ENCODE assay signal across 8 cellular contexts in the genomic region with DNA sequence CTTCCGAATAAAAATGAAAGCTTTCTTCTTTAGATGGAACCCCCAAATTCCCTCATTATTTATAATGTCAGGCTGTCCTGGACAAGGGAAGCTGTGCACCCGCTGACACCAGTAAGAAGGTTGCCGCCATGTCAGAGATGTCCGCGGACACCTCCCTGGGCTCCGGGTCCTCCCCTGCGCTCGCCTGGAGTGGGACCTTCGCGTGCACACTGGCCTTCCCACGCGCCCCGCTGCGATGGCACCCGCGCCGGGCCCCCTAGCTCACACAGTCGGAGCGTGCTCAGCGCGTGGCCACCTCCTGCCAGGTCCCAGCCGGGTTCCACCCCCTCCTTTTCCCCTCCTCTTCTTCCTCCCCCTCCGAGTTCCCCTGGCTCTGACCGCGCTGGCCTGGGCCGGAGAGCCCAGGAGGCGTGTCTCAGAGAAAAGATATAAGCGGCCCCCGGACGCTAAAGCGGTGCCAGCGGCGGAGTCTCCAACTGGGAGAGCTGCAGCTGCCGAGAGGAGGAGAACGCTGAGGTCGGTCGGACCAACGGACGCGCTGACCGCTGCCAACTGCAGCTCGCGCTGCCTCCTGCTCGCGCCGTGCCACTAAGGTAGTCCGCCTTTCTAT. TPM values are rescaled to one million over a fixed set of nuclear protein-coding genes. Genes with fewer than 3 reads are reported as not detected.
DNase-seq lines count a peak whose midpoint lies in the region; ATAC-seq and TF ChIP-seq lines count a peak whose summit lies in the region.

A gene with protein sequence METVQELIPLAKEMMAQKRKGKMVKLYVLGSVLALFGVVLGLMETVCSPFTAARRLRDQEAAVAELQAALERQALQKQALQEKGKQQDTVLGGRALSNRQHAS (plus strand): TSS at position 456 of the 610 bp plus-strand sequence. CDS start 273 bp downstream, outside the sequence.

- TF ChIP-seq POLR2A in stomach (IDR thresholded peaks at IDR 0.05), result no peak

- peak within 1 kb of the TSS; percentile 69 for H3K4me3 Mint-ChIP-seq in activated CD8-positive, alpha-beta T cell treated with anti-CD3 and anti-CD28 coated beads for 36 hours

- H3K9me3 Mint-ChIP-seq in activated CD8-positive, alpha-beta T cell treated with anti-CD3 and anti-CD28 coated beads for 36 hours, result no peaks in the 10 kb centered on the region

- H3K36me3 ChIP-seq in MG63 (no peaks in the 10 kb centered on the region), mesodermal cell (ENCODE audit: control insufficient read depth, insufficient read depth, low read length) (no peaks in the 10 kb centered on the region), stomach (no peaks in the 10 kb centered on the region)

- TF ChIP-seq EP300 in stomach (IDR thresholded peaks at IDR 0.05), result no peak

- H3K4me3 ChIP-seq in MG63, result peak within 1 kb of the TSS; percentile 20; the same call in 1 of the 2 replicates
- H3K4me3 ChIP-seq in epithelial cell of esophagus (ENCODE audit: low read length), result peak within 1 kb of the TSS; percentile 41
- H3K4me3 ChIP-seq in mesodermal cell (ENCODE audit: extremely low read depth, insufficient read depth, low read length, poor library complexity, severe bottlenecking), result peak within 1 kb of the TSS; percentile 37
- H3K4me3 ChIP-seq in stomach, result peak within 1 kb of the TSS; percentile 49 to 74 (median 57)

- H3K36me3 Mint-ChIP-seq in activated CD8-positive, alpha-beta T cell treated with anti-CD3 and anti-CD28 coated beads for 36 hours (ENCODE audit: low read depth), result peaks cover 2% of the 10 kb centered on the region

- CTCF ChIA-PET in activated CD8-positive, alpha-beta T cell treated with anti-CD3 and anti-CD28 coated beads for 36 hours (lab: Charles Lee), result interaction anchor here (1.4 to 2.3 kb wide), 3 partner anchors 8 to 73 kb away, joined by 3 to 8 read pairs (median 5); no protein-coding TSS in a partner anchor

- peaks cover 37% of the 10 kb centered on the region for H3K4me1 Mint-ChIP-seq in activated CD8-positive, alpha-beta T cell treated with anti-CD3 and anti-CD28 coated beads for 36 hours (ENCODE audit: low read depth)

- peaks cover 28% of the 10 kb centered on the region for H3K27me3 ChIP-seq in MG63
- H3K27me3 ChIP-seq in stomach, result peaks cover 0 to 7% (median 0%) of the 10 kb centered on the region in 3 donors

- peak within 1 kb of the TSS; percentile 37 for H3K27ac Mint-ChIP-seq in activated CD8-positive, alpha-beta T cell treated with anti-CD3 and anti-CD28 coated beads for 36 hours

- peaks cover 53% of the 10 kb centered on the region for H3K27me3 Mint-ChIP-seq in activated CD8-positive, alpha-beta T cell treated with anti-CD3 and anti-CD28 coated beads for 36 hours

- H3K4me1 ChIP-seq in mesodermal cell (ENCODE audit: control insufficient read depth, insufficient read depth, low read length, poor library complexity, severe bottlenecking), result peaks cover 2% of the 10 kb centered on the region
- H3K4me1 ChIP-seq in stomach, result peaks cover 22 to 41% (median 33%) of the 10 kb centered on the region in 4 donors

- H3K9me3 ChIP-seq in MG63 (peaks cover 8% of the 10 kb centered on the region; the same call in 1 of the 2 replicates), mesodermal cell (ENCODE audit: control insufficient read depth, low read length) (no peaks in the 10 kb centered on the region), stomach (no peaks in the 10 kb centered on the region)

- TF ChIP-seq CTCF in activated CD8-positive, alpha-beta T cell treated with anti-CD3 and anti-CD28 coated beads for 36 hours (IDR thresholded peaks at IDR 0.05), result no peak
- TF ChIP-seq CTCF in epithelial cell of esophagus (IDR thresholded peaks at IDR 0.05; ENCODE audit: insufficient read depth, low read depth, low read length, missing control alignments) (no peak), stomach (IDR thresholded peaks at IDR 0.05) (no peak)

- POLR2A ChIA-PET in activated CD8-positive, alpha-beta T cell treated with anti-CD3 and anti-CD28 coated beads for 36 hours (lab: Charles Lee), result interaction anchor here (0.5 to 3.1 kb wide), 7 partner anchors 10 to 95 kb away, joined by 3 to 8 read pairs (median 3); a partner anchor contains a TSS

- 3 to 4% methylated on average over 25 to 31 of the region's 47 CpGs for WGBS in mesodermal cell (ENCODE audit: insufficient coverage in 2 of 2), 2 experiments
- WGBS in stomach, 5 donors, result 2 to 6% (median 5%) methylated on average over 28 to 46 of the region's 47 CpGs

- intact Hi-C loops in activated CD8-positive, alpha-beta T cell treated with anti-CD3 and anti-CD28 coated beads for 36 hours (cut with micrococcal nuclease), result loop anchor here (5.0 kb wide), 1 partner anchor 77 kb away; no protein-coding TSS in a partner anchor
- intact Hi-C loops in stomach (cut with DNase I; ENCODE audit: low total_unique reads), result no loop called here

- DNase-seq in AG08395 (ENCODE audit: low spot score), result peak; percentile 52
- DNase-seq in MG63, result peak; percentile 75
- DNase-seq in activated CD8-positive, alpha-beta T cell treated with anti-CD3 and anti-CD28 coated beads for 36 hours, result peak; percentile 70
- DNase-seq in epithelial cell of esophagus (ENCODE audit: low read depth), result peak; percentile 34
- DNase-seq in stomach, result peak; percentile 83
- DNase-seq in SIG-M5 treated with dmso at 0.1 percent for 504 hours (lab: John Stamatoyannopoulos, UW; ENCODE audit: unreplicated experiment), result no peak
- no peak for DNase-seq in GM19240 (ENCODE audit: insufficient read length, low spot score)

- no peak within 1 kb of the TSS for H3K27ac ChIP-seq in mesodermal cell (ENCODE audit: low read depth, low read length, severe bottlenecking)
- H3K27ac ChIP-seq in stomach, result peak within 1 kb of the TSS; percentile 61 to 84 (median 76)

- peak; percentile 52 for ATAC-seq in activated CD8-positive, alpha-beta T cell treated with anti-CD3 and anti-CD28 coated beads for 36 hours

RNA-seq across cellular contexts. Expression of the gene that starts here (rescaled TPM):
- 4.7 TPM in 1 of 2 replicates, not detected in the other for total RNA-seq in MG63 (2014; rRNA removed; shearing (Covaris generic); ENCODE audit: low replicate concordance)
- total RNA-seq in activated CD8-positive, alpha-beta T cell treated with anti-CD3 and anti-CD28 coated beads for 36 hours, result 1 to 10 TPM; 4.9 to 5.7 TPM
- polyA plus RNA-seq in mesodermal cell (2013, experiment 1 of 2), result 17.2 TPM
- polyA plus RNA-seq in mesodermal cell (2013, experiment 2 of 2), result 16.3 TPM
- total RNA-seq in stomach, result 10 to 100 TPM in 4 of 5 donors, not detected in 1; 11.0 to 75.2 (median 45.0) TPM
- 100 to 1,000 TPM in 1 of 3 donors, 10 to 100 TPM in 2; 48.7 to 227 (median 65.5) TPM for polyA plus RNA-seq in stomach

Comparison
In these comparisons a context has a peak if more than half of its experiments do, and no peak if none do; other contexts are left out.
1. DNase-seq: peak in AG08395 (single experiment), MG63 (single experiment), activated CD8-positive, alpha-beta T cell treated with anti-CD3 and anti-CD28 coated beads for 36 hours (single experiment), epithelial cell of esophagus (single experiment) and stomach (single experiment); none in SIG-M5 treated with dmso at 0.1 percent for 504 hours (single experiment) and GM19240 (single experiment).
2. Peak in every context shown above with its lines, with median percentiles within 50 percentile points of each other: H3K4me3 ChIP-seq.